In genomic region chr2:102000012-102000411, GRCh38 we compare ENCODE assay signal across 18 cellular contexts. TPM values are rescaled to one million over a fixed set of nuclear protein-coding genes. Genes with fewer than 3 reads are reported as not detected.
DNase-seq lines count a peak whose midpoint lies in the region; ATAC-seq and TF ChIP-seq lines count a peak whose summit lies in the region.
"Had no signal": no experiment of that assay in that cellular context is flagged by ENCODE, and none has a peak within 500 bp of the region (broad histone marks: within the 10 kb centered on the region; RNA-seq: fewer than 3 reads in every experiment).

No MANE protein-coding gene starts in this region.

- no peaks in the 10 kb centered on the region for H3K9me3 Mint-ChIP-seq in activated naive CD4-positive, alpha-beta T cell treated with anti-CD3 and anti-CD28 coated beads for 36 hours

- DNase-seq in activated naive CD4-positive, alpha-beta T cell treated with anti-CD3 and anti-CD28 coated beads for 36 hours: no peak
- DNase-seq in activated naive CD4-positive, alpha-beta T cell treated with anti-CD3 and anti-CD28 coated beads, Interleukin-2, amount 50 U/mL, for 16 hours: no peak
- DNase-seq in PC-3: no peak
- peak; percentile 35 for DNase-seq in hepatocyte (ENCODE audit: low spot score)
- DNase-seq in transverse colon: no peak
- DNase-seq in upper lobe of right lung: no peak
- no peak for DNase-seq in HuH-7 (ENCODE audit: low spot score)
- DNase-seq: DMS153, EL, H7, Kasumi-1, MM.1S, NCI-H1092 treated with DMSO at 0.1 percent for 48 hours, NCI-H510A treated with DMSO at 0.1 percent for 48 hours, NCI-H82, Right ventricle myocardium superior had no signal

- H3K79me2 ChIP-seq in PC-3 (ENCODE audit: low read length): no peaks in the 10 kb centered on the region
- H3K79me2 ChIP-seq in hepatocyte: no peaks in the 10 kb centered on the region

- no TSS peak for BruUV-seq in PC-3 (replicated peaks; lab: Mats Ljungman, UMichigan)

- H4K20me1 ChIP-seq in PC-3 (ENCODE audit: low read length) (no peaks in the 10 kb centered on the region), hepatocyte (ENCODE audit: insufficient read depth, poor library complexity, severe bottlenecking) (no peaks in the 10 kb centered on the region)

- H3K4me1 ChIP-seq in PC-3 (ENCODE audit: insufficient read depth, low read length): peaks cover 38% of the 10 kb centered on the region
- peaks cover 12% of the 10 kb centered on the region for H3K4me1 ChIP-seq in hepatocyte (ENCODE audit: insufficient read depth)
- peaks cover 0 to 29% (median 5%) of the 10 kb centered on the region in 4 donors for H3K4me1 ChIP-seq in transverse colon
- no peaks in the 10 kb centered on the region for H3K4me1 ChIP-seq in upper lobe of right lung

- H3K27me3 Mint-ChIP-seq in activated naive CD4-positive, alpha-beta T cell treated with anti-CD3 and anti-CD28 coated beads for 36 hours (ENCODE audit: low read depth): no peaks in the 10 kb centered on the region

- no peaks in the 10 kb centered on the region for H3K9me3 ChIP-seq in PC-3 (ENCODE audit: low read length)
- H3K9me3 ChIP-seq in hepatocyte (ENCODE audit: low read depth): no peaks in the 10 kb centered on the region
- H3K9me3 ChIP-seq in transverse colon: no peaks in the 10 kb centered on the region
- no peaks in the 10 kb centered on the region for H3K9me3 ChIP-seq in upper lobe of right lung
- H3K9me3 ChIP-seq: Caco-2 had no signal

- H3K36me3 ChIP-seq in PC-3 (ENCODE audit: low read depth, low read length): no peaks in the 10 kb centered on the region
- no peaks in the 10 kb centered on the region for H3K36me3 ChIP-seq in hepatocyte (replicated peaks; ENCODE audit: insufficient read depth, low read depth)
- H3K36me3 ChIP-seq in transverse colon: no peaks in the 10 kb centered on the region
- H3K36me3 ChIP-seq in upper lobe of right lung: no peaks in the 10 kb centered on the region

- no peak for ATAC-seq in PC-3
- no peak for ATAC-seq in upper lobe of right lung

- H3K4me2 ChIP-seq in PC-3 (ENCODE audit: low read length) (peak overlapping the region; percentile 36), hepatocyte (peak overlapping the region; percentile 60)

- TF ChIP-seq POLR2A in transverse colon (IDR thresholded peaks at IDR 0.05): no peak

- no peak overlapping the region for H3K4me3 ChIP-seq in PC-3 (ENCODE audit: low read length)
- H3K4me3 ChIP-seq in hepatocyte: no peak overlapping the region
- no peak overlapping the region for H3K4me3 ChIP-seq in transverse colon
- H3K4me3 ChIP-seq in upper lobe of right lung: no peak overlapping the region

- CTCF ChIA-PET in activated naive CD4-positive, alpha-beta T cell treated with anti-CD3 and anti-CD28 coated beads for 36 hours (lab: Charles Lee): interaction anchor here (1.1 to 4.4 kb wide), 10 partner anchors 13 to 241 kb away, joined by 3 to 37 read pairs (median 9); no protein-coding TSS in a partner anchor
- CTCF ChIA-PET in PC-3 (lab: Charles Lee): no interaction called here

- WGBS in hepatocyte (ENCODE audit: low lambda C conversion rate, missing lambda C conversion rate): 75% methylated on average over 6 of the region's 6 CpGs
- 68 to 79% methylated on average over 5 to 6 of the region's 6 CpGs for WGBS in transverse colon (ENCODE audit: low coverage in 1 of 2), 2 donors

- in situ Hi-C loops in transverse colon (cut with MboI; ENCODE audit: low pct_ligation_motif_present in 1 of 4, low pct_unique_long_range_greater_than_20kb in 1 of 4, low sequenced_read_pairs in 3 of 4): loop anchor here in 3 of 4 donors (25.0 kb wide), 3 partner anchors 162 to 437 kb away; partner anchors contain the start of gene IL18R1 (in 1 of the 3)

- H2AFZ ChIP-seq in PC-3 (ENCODE audit: low read length) (no peak overlapping the region), hepatocyte (no peak overlapping the region)

- no peak for TF ChIP-seq EP300 in transverse colon (IDR thresholded peaks at IDR 0.05; ENCODE audit: low read depth)

- H3K9me2 ChIP-seq in PC-3 (replicated peaks; ENCODE audit: low read length): no peaks in the 10 kb centered on the region
- H3K9me2 ChIP-seq in hepatocyte (replicated peaks; ENCODE audit: insufficient read depth): no peaks in the 10 kb centered on the region

- POLR2A ChIA-PET in PC-3 (lab: Charles Lee; ENCODE audit: unreplicated experiment): no interaction called here

- H3K27ac ChIP-seq in PC-3 (ENCODE audit: low read length) (peak overlapping the region; percentile 92), hepatocyte (peak overlapping the region; percentile 85), transverse colon (peak overlapping the region; percentile 60 to 77 (median 68)), upper lobe of right lung (no peak overlapping the region)

- no peaks in the 10 kb centered on the region for H3K36me3 Mint-ChIP-seq in activated naive CD4-positive, alpha-beta T cell treated with anti-CD3 and anti-CD28 coated beads for 36 hours (ENCODE audit: low read depth)

- peak overlapping the region; percentile 41 for H3K4me3 Mint-ChIP-seq in activated naive CD4-positive, alpha-beta T cell treated with anti-CD3 and anti-CD28 coated beads for 36 hours

- H3K27ac Mint-ChIP-seq in activated naive CD4-positive, alpha-beta T cell treated with anti-CD3 and anti-CD28 coated beads for 36 hours: no peak overlapping the region

- intact Hi-C loops in activated naive CD4-positive, alpha-beta T cell treated with anti-CD3 and anti-CD28 coated beads for 36 hours (cut with micrococcal nuclease): loop anchor here (2.0 to 5.0 kb wide), 3 partner anchors 283 to 657 kb away; no protein-coding TSS in a partner anchor
- intact Hi-C loops in PC-3 (cut with micrococcal nuclease) (no loop called here), transverse colon (cut with DNase I; ENCODE audit: low total_unique reads) (no loop called here), upper lobe of right lung (cut with DNase I) (no loop called here)

- peaks cover 38% of the 10 kb centered on the region for H3K4me1 Mint-ChIP-seq in activated naive CD4-positive, alpha-beta T cell treated with anti-CD3 and anti-CD28 coated beads for 36 hours (ENCODE audit: low read depth)

- H3K27me3 ChIP-seq in PC-3 (ENCODE audit: low read length): no peaks in the 10 kb centered on the region
- no peaks in the 10 kb centered on the region for H3K27me3 ChIP-seq in hepatocyte
- no peaks in the 10 kb centered on the region for H3K27me3 ChIP-seq in transverse colon
- H3K27me3 ChIP-seq in upper lobe of right lung: no peaks in the 10 kb centered on the region

- peak overlapping the region; percentile 52 for H3K9ac ChIP-seq in PC-3 (ENCODE audit: low read length)

- no peak for TF ChIP-seq CTCF in PC-3 (conservative IDR thresholded peaks at IDR 0.05; ENCODE audit: low read depth, low read length)
- no peak for TF ChIP-seq CTCF in hepatocyte (IDR thresholded peaks at IDR 0.05; ENCODE audit: poor library complexity)
- no peak for TF ChIP-seq CTCF in transverse colon (IDR thresholded peaks at IDR 0.05)
- TF ChIP-seq CTCF in upper lobe of right lung (IDR thresholded peaks at IDR 0.05): no peak

- H3F3A ChIP-seq in PC-3 (ENCODE audit: low read length, unreplicated experiment): no peaks in the 10 kb centered on the region

RNA-seq across cellular contexts. Expression of gene IL1R2, which starts 8.3 kb away (rescaled TPM):
- 10 to 100 TPM; 10.3 to 10.5 TPM for total RNA-seq in activated naive CD4-positive, alpha-beta T cell treated with anti-CD3 and anti-CD28 coated beads for 36 hours
- total RNA-seq in PC-3 (2014; rRNA removed) (5.6 and 6.0 TPM in 2 replicates), hepatocyte (1.3 and 10.5 TPM in 2 replicates), transverse colon (10 to 100 TPM in 3 of 4 donors, 1 to 10 TPM in 1; 7.1 to 52.4 (median 29.9) TPM), upper lobe of right lung (17.0 TPM)
- 5.8 and 11.4 TPM in 2 replicates for polyA plus RNA-seq in hepatocyte
- total RNA-seq: IMR-90 had no signal
- polyA plus RNA-seq: IMR-90 had no signal
